ENCODE assay signal across 1 cellular context in genomic region chr3:141246224-141246957, GRCh38.
TF ChIP-seq lines count a peak whose summit lies in the region.

No MANE protein-coding gene starts in this region.

TF ChIP-seq in IMR-90, 13 proteins besides CTCF, POLR2A, EP300 and RAD21:
- TF ChIP-seq ELK1 (IDR thresholded peaks at IDR 0.05; ENCODE audit: borderline replicate concordance, low read depth, low read length) (no peak), FOS (IDR thresholded peaks at IDR 0.05; ENCODE audit: low read depth, low read length) (no peak), MAFK (IDR thresholded peaks at IDR 0.05; ENCODE audit: low read depth, low read length) (no peak), SMC3 (IDR thresholded peaks at IDR 0.05; ENCODE audit: low read depth, low read length) (no peak), CHD1 (IDR thresholded peaks at IDR 0.05; ENCODE audit: low read depth, low read length) (no peak), CEBPB (IDR thresholded peaks at IDR 0.05; ENCODE audit: low read depth, low read length) (no peak), MXI1 (IDR thresholded peaks at IDR 0.05; ENCODE audit: borderline replicate concordance, low read depth, low read length) (no peak), BHLHE40 (IDR thresholded peaks at IDR 0.05; ENCODE audit: low read depth, low read length) (no peak), MAZ (IDR thresholded peaks at IDR 0.05; ENCODE audit: borderline replicate concordance, low read depth, low read length) (no peak), NFE2L2 (IDR thresholded peaks at IDR 0.05; ENCODE audit: low read depth, low read length) (no peak), USF2 (IDR thresholded peaks at IDR 0.05; ENCODE audit: low read depth, low read length) (no peak), RCOR1 (IDR thresholded peaks at IDR 0.05; ENCODE audit: insufficient replicate concordance, low read length) (no peak), RFX5 (IDR thresholded peaks at IDR 0.05; ENCODE audit: low read depth, low read length) (no peak)
